9 cellular contexts compared by ENCODE assay signal in genomic region chr4:6333301-6334202, GRCh38.
DNase-seq lines count a peak whose midpoint lies in the region; ATAC-seq and TF ChIP-seq lines count a peak whose summit lies in the region.
"Had no signal": no experiment of that assay in that cellular context is flagged by ENCODE, and none has a peak within 500 bp of the region (broad histone marks: within the 10 kb centered on the region; RNA-seq: fewer than 3 reads in every experiment).

No MANE protein-coding gene starts in this region.

- DNase-seq in heart left ventricle, result peak in 1 of 5 donors; percentile 16
- no peak for DNase-seq in cardiac septum (ENCODE audit: low spot score)
- peak; percentile 75 for DNase-seq in endodermal cell
- peak; percentile 38 for DNase-seq in testis
- no peak for DNase-seq in T-helper 9 cell
- no peak for DNase-seq in Ammon's horn (ENCODE audit: low spot score)
- no peak for DNase-seq in DMS114 treated with DMSO at 0.1 percent for 48 hours (lab: John Stamatoyannopoulos, UW; ENCODE audit: unreplicated experiment)
- DNase-seq: activated effector memory CD4-positive, alpha-beta T cell treated with Interleukin-2 at 50 U/mL for 16 hours had no signal

- H3K27me3 Mint-ChIP-seq in endodermal cell (ENCODE audit: insufficient read depth), result no peaks in the 10 kb centered on the region

- no peak overlapping the region for H3K4me3 Mint-ChIP-seq in endodermal cell

- no peak overlapping the region for H3K27ac Mint-ChIP-seq in endodermal cell

- no peak overlapping the region for H3K4me2 ChIP-seq in Loucy (ENCODE audit: low read depth, low read length, poor library complexity, severe bottlenecking)

- H3K36me3 ChIP-seq in heart left ventricle (no peaks in the 10 kb centered on the region), Loucy (ENCODE audit: insufficient read depth, low read length) (no peaks in the 10 kb centered on the region), endodermal cell (ENCODE audit: control insufficient read depth, insufficient read depth, low read length) (peaks cover 4% of the 10 kb centered on the region), testis (ENCODE audit: low read depth, missing control alignments) (no peaks in the 10 kb centered on the region)

- H3K79me2 ChIP-seq in Loucy (ENCODE audit: insufficient read depth, low read length), result no peaks in the 10 kb centered on the region

- H3K36me3 Mint-ChIP-seq in endodermal cell (ENCODE audit: low read depth), result peaks cover 24% of the 10 kb centered on the region

- H3K4me1 ChIP-seq in heart left ventricle (no peaks in the 10 kb centered on the region), Loucy (ENCODE audit: insufficient read depth, low read length, poor library complexity, severe bottlenecking) (peaks cover 15% of the 10 kb centered on the region), endodermal cell (ENCODE audit: control insufficient read depth, insufficient read depth, low read length) (no peaks in the 10 kb centered on the region), testis (no peaks in the 10 kb centered on the region)

- TF ChIP-seq CTCF in heart left ventricle (IDR thresholded peaks at IDR 0.05), result peak in 9 of 12 donors; percentile 16 to 43 (median 34)
- TF ChIP-seq CTCF in Loucy (conservative IDR thresholded peaks at IDR 0.05; ENCODE audit: low read length), result peak; percentile 61
- peak; percentile 77 for TF ChIP-seq CTCF in endodermal cell (conservative IDR thresholded peaks at IDR 0.05)
- peak in 1 of 3 experiments; percentile 66 for TF ChIP-seq CTCF in testis (IDR thresholded peaks at IDR 0.05)

- peaks cover 14% of the 10 kb centered on the region for H3K4me1 Mint-ChIP-seq in endodermal cell

- no peak for TF ChIP-seq POLR2A in heart left ventricle (IDR thresholded peaks at IDR 0.05)
- no peak for TF ChIP-seq POLR2A in testis (IDR thresholded peaks at IDR 0.05)

- H3K27ac ChIP-seq in heart left ventricle, result no peak overlapping the region
- H3K27ac ChIP-seq in endodermal cell (ENCODE audit: low read depth, low read length), result no peak overlapping the region
- H3K27ac ChIP-seq in testis, result no peak overlapping the region

- peaks cover 0 to 29% (median 6%) of the 10 kb centered on the region in 9 donors for H3K27me3 ChIP-seq in heart left ventricle
- H3K27me3 ChIP-seq in Loucy (ENCODE audit: insufficient read depth, low read length, poor library complexity, severe bottlenecking), result no peaks in the 10 kb centered on the region
- no peaks in the 10 kb centered on the region for H3K27me3 ChIP-seq in endodermal cell (ENCODE audit: control insufficient read depth, insufficient read depth, low read length, poor library complexity, severe bottlenecking)
- H3K27me3 ChIP-seq in testis, result no peaks in the 10 kb centered on the region

- H3K9me3 ChIP-seq in heart left ventricle, result peaks cover 0 to 5% (median 0%) of the 10 kb centered on the region in 12 donors
- H3K9me3 ChIP-seq in Loucy (ENCODE audit: insufficient read depth, low read depth, low read length), result no peaks in the 10 kb centered on the region
- H3K9me3 ChIP-seq in endodermal cell (ENCODE audit: control insufficient read depth, low read length), result peaks cover 12% of the 10 kb centered on the region
- H3K9me3 ChIP-seq in testis, result no peaks in the 10 kb centered on the region

- H3F3A ChIP-seq in Loucy (ENCODE audit: low read depth), result no peaks in the 10 kb centered on the region

- no peaks in the 10 kb centered on the region for H3K9me2 ChIP-seq in Loucy (replicated peaks; ENCODE audit: low read depth, low read length)

- no peak overlapping the region for H3K9ac ChIP-seq in Loucy (ENCODE audit: low read depth, low read length, poor library complexity, severe bottlenecking)
- H3K9ac ChIP-seq in endodermal cell (ENCODE audit: extremely low read depth, low read length, poor library complexity, severe bottlenecking), result no peak overlapping the region

- ATAC-seq in heart left ventricle, result no peak

- H4K20me1 ChIP-seq in Loucy (ENCODE audit: insufficient read depth, low read length, poor library complexity, severe bottlenecking), result no peaks in the 10 kb centered on the region

- peaks cover 16% of the 10 kb centered on the region for H3K9me3 Mint-ChIP-seq in endodermal cell

- H2AFZ ChIP-seq in Loucy (ENCODE audit: low read length), result no peak overlapping the region

- intact Hi-C loops in heart left ventricle (cut with DNase I) (loop anchor here in 7 of 10 donors (2.0 to 5.0 kb wide), 3 partner anchors 209 to 214 kb away; no protein-coding TSS in a partner anchor), cardiac septum (cut with DNase I) (loop anchor here (5.0 kb wide), 1 partner anchor 214 kb away; no protein-coding TSS in a partner anchor), testis (cut with DNase I; ENCODE audit: low total_unique reads) (loop anchor here (10.0 kb wide), 1 partner anchor 211 kb away; no protein-coding TSS in a partner anchor)

- 81 to 89% (median 84%) methylated on average over 19 of the region's 19 CpGs for WGBS in heart left ventricle, 4 donors
- 81 to 83% methylated on average over 19 of the region's 19 CpGs for WGBS in endodermal cell (ENCODE audit: insufficient coverage in 1 of 2, insufficient read length in 1 of 2), 2 experiments
- 86 to 87% methylated on average over 19 of the region's 19 CpGs for WGBS in testis, 2 donors

- H3K4me3 ChIP-seq in heart left ventricle (no peak overlapping the region), Loucy (ENCODE audit: low read length, poor library complexity, severe bottlenecking) (no peak overlapping the region), endodermal cell (ENCODE audit: low read length) (no peak overlapping the region), testis (no peak overlapping the region)

Comparison
In these comparisons a context has a peak if more than half of its experiments do, and no peak if none do; other contexts are left out.
1. DNase-seq: peak in endodermal cell (single experiment) and testis (single experiment); none in cardiac septum (single experiment), T-helper 9 cell (single experiment), Ammon's horn (single experiment) and DMS114 treated with DMSO at 0.1 percent for 48 hours (single experiment).